8 cellular contexts compared by ENCODE assay signal in genomic region chr21:15826147-15826780, GRCh38.
DNase-seq lines count a peak whose midpoint lies in the region; ATAC-seq and TF ChIP-seq lines count a peak whose summit lies in the region.

No MANE protein-coding gene starts in this region.

- H3K36me3 Mint-ChIP-seq in mesothelial cell of epicardium, result peaks cover 28% of the 10 kb centered on the region

- in situ Hi-C loops in Panc1 (cut with HindIII; ENCODE audit: low pct_unique_long_range_greater_than_20kb, low sequenced_read_pairs), result no loop called here

- no peaks in the 10 kb centered on the region for H3K27me3 ChIP-seq in GM06990 (replicated peaks; ENCODE audit: control insufficient read depth, insufficient read depth, low read length)
- H3K27me3 ChIP-seq in Panc1 (ENCODE audit: control insufficient read depth, insufficient read depth, low read length), result no peaks in the 10 kb centered on the region

- no peaks in the 10 kb centered on the region for H3K4me1 ChIP-seq in Panc1 (ENCODE audit: control insufficient read depth, insufficient read depth, low read length)

- ATAC-seq in HG02852 (IDR thresholded peaks at IDR 0.05; ENCODE audit: unreplicated experiment) (peak; percentile 71), Panc1 (0 out of 2 replicates have a peak, but pooled peaks have one; percentile 56)

- TF ChIP-seq CTCF in AG09319 (IDR thresholded peaks at IDR 0.05; ENCODE audit: low read depth, low read length) (peak; percentile 39), GM06990 (IDR thresholded peaks at IDR 0.05; ENCODE audit: insufficient read depth, low read length, poor library complexity, severe bottlenecking) (peak; percentile 44), Panc1 (IDR thresholded peaks at IDR 0.05) (peak; percentile 57; the same call in 1 of the 2 replicates), mesothelial cell of epicardium (IDR thresholded peaks at IDR 0.05; ENCODE audit: unreplicated experiment) (peak; percentile 55)

- no peaks in the 10 kb centered on the region; the same call in 1 of the 2 replicates for H3K36me3 ChIP-seq in GM06990 (ENCODE audit: control insufficient read depth, insufficient read depth, low read length)
- peaks cover 6% of the 10 kb centered on the region for H3K36me3 ChIP-seq in Panc1 (ENCODE audit: control insufficient read depth, insufficient read depth, low read length)

- DNase-seq in AG09319 (ENCODE audit: extremely low read depth, low read depth) (no peak), GM06990 (ENCODE audit: extremely low read depth, insufficient read length) (no peak), Panc1 (ENCODE audit: low read depth, low spot score) (no peak), mesothelial cell of epicardium (ENCODE audit: low spot score in 2 of 2, unreplicated experiment in 2 of 2) (no peak), NCI-H1930 (lab: John Stamatoyannopoulos, UW) (no peak), SHP77 (lab: John Stamatoyannopoulos, UW) (no peak)
- DNase-seq in effector CD4-positive, alpha-beta T cell, result peak; percentile 12

- no peak overlapping the region for H3K4me3 ChIP-seq in GM06990 (replicated peaks; ENCODE audit: low read depth, low read length)
- no peak overlapping the region for H3K4me3 ChIP-seq in Panc1 (ENCODE audit: low read depth in 2 of 2, low read length in 2 of 2)

- H3K27me3 Mint-ChIP-seq in mesothelial cell of epicardium (ENCODE audit: low read depth), result no peaks in the 10 kb centered on the region

- no peaks in the 10 kb centered on the region for H3K9me3 ChIP-seq in Panc1 (ENCODE audit: control insufficient read depth, insufficient read depth, low read depth, low read length)

- CTCF ChIA-PET in Panc1 (lab: Charles Lee), result no interaction called here

- H3K4me1 Mint-ChIP-seq in mesothelial cell of epicardium, result peaks cover 7% of the 10 kb centered on the region

- H3K27ac Mint-ChIP-seq in mesothelial cell of epicardium, result no peak overlapping the region

- no peak overlapping the region for H3K27ac ChIP-seq in Panc1 (ENCODE audit: low read length)

- intact Hi-C loops in Panc1 (cut with micrococcal nuclease; ENCODE audit: unreplicated experiment), result loop anchor here (10.0 kb wide), 1 partner anchor 91 kb away; no protein-coding TSS in a partner anchor

- H3K9me3 Mint-ChIP-seq in mesothelial cell of epicardium, result no peaks in the 10 kb centered on the region

- H3K4me3 Mint-ChIP-seq in mesothelial cell of epicardium, result no peak overlapping the region

- BruUV-seq in Panc1 (replicated peaks; lab: Mats Ljungman, UMichigan), result no TSS peak

- POLR2A ChIA-PET in Panc1 (lab: Charles Lee), result no interaction called here
